Comparison of ENCODE assay signal across 8 cellular contexts in the genomic region with DNA sequence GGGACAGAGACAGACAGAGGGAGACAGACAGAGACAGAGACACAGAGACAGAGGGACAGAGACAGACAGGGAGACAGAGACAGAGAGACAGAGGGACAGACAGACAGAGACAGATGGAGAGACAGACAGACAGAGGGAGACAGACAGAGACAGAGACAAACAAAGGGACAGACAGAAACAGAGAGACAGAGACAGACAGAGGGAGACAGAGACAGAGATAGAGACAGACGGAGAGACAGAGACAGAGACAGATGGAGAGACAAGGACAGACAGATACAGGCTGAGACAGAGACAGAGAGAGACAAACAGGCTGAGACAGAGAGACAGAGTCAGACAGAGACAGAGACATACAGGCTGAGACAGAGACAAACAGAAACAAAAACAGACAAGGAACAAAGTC. TPM values are rescaled to one million over a fixed set of nuclear protein-coding genes. Genes with fewer than 3 reads are reported as not detected.
"Had no signal": no experiment of that assay in that cellular context is flagged by ENCODE, and none has a peak within 500 bp of the region (broad histone marks: within the 10 kb centered on the region; RNA-seq: fewer than 3 reads in every experiment).

No MANE protein-coding gene starts in this region.

- H3K9me3 ChIP-seq: HAP-1 had no signal

- H3K36me3 ChIP-seq: HAP-1 had no signal

- DNase-seq: GM23248, GOT3, HFFc6, KBM-7 had no signal

- H3K27ac Mint-ChIP-seq: HFFc6, IgD-negative memory B cell had no signal

- H3K27ac ChIP-seq: GM23248, KMS-11 had no signal

- H3K36me3 Mint-ChIP-seq: IgD-negative memory B cell had no signal

- H3K9me3 Mint-ChIP-seq: HFFc6, IgD-negative memory B cell had no signal

- H3K4me1 Mint-ChIP-seq: IgD-negative memory B cell had no signal

- ATAC-seq: HCT116 had no signal

- H3K4me1 ChIP-seq: HAP-1 had no signal

- H3K4me3 ChIP-seq: GM23248, HAP-1 had no signal

- H3K4me3 Mint-ChIP-seq: HFFc6, IgD-negative memory B cell had no signal

RNA-seq across cellular contexts. Expression of gene PHACTR3, which starts 39.4 kb away (rescaled TPM):
- total RNA-seq: GM23248, HFFc6 had no signal
